ENCODE assay signal across 18 cellular contexts in genomic region chr11:64823568-64824119, GRCh38. TPM values are rescaled to one million over a fixed set of nuclear protein-coding genes. Genes with fewer than 3 reads are reported as not detected.
DNase-seq lines count a peak whose midpoint lies in the region; ATAC-seq and TF ChIP-seq lines count a peak whose summit lies in the region.
"Had no signal": no experiment of that assay in that cellular context is flagged by ENCODE, and none has a peak within 500 bp of the region (broad histone marks: within the 10 kb centered on the region; RNA-seq: fewer than 3 reads in every experiment).

No MANE protein-coding gene starts in this region.

- H3K27ac ChIP-seq in PC-3 (ENCODE audit: low read length) = no peak overlapping the region
- peak overlapping the region; percentile 36 for H3K27ac ChIP-seq in caudate nucleus (ENCODE audit: low read depth, low read length)
- H3K27ac ChIP-seq: BLaER1, GM23248 had no signal

- peaks cover 6% of the 10 kb centered on the region for H3K36me3 Mint-ChIP-seq in activated naive CD4-positive, alpha-beta T cell treated with anti-CD3 and anti-CD28 coated beads, Interleukin-2, amount 50 U/mL, for 24 hours
- H3K36me3 Mint-ChIP-seq in activated naive CD4-positive, alpha-beta T cell treated with anti-CD3 and anti-CD28 coated beads, Interleukin-2, amount 10 ng/mL, durations not matched to agents 7 days and 5 days = no peaks in the 10 kb centered on the region
- H3K36me3 Mint-ChIP-seq in activated CD8-positive, alpha-beta T cell treated with anti-CD3 and anti-CD28 coated beads, Interleukin-2, amount 10 ng/mL, durations not matched to agents 7 days and 5 days (ENCODE audit: low read depth) = no peaks in the 10 kb centered on the region
- H3K36me3 Mint-ChIP-seq: CD14-positive monocyte had no signal

- TSS peak; percentile 25 for BruUV-seq in PC-3 (replicated peaks; lab: Mats Ljungman, UMichigan)

- no peaks in the 10 kb centered on the region for H3K9me3 ChIP-seq in PC-3 (ENCODE audit: low read length)
- H3K9me3 ChIP-seq: BLaER1, HAP-1 had no signal

- no peaks in the 10 kb centered on the region for H3K27me3 Mint-ChIP-seq in activated naive CD4-positive, alpha-beta T cell treated with anti-CD3 and anti-CD28 coated beads, Interleukin-2, amount 50 U/mL, for 24 hours
- H3K27me3 Mint-ChIP-seq in activated naive CD4-positive, alpha-beta T cell treated with anti-CD3 and anti-CD28 coated beads, Interleukin-2, amount 10 ng/mL, durations not matched to agents 7 days and 5 days = peaks cover 17% of the 10 kb centered on the region
- no peaks in the 10 kb centered on the region for H3K27me3 Mint-ChIP-seq in activated CD8-positive, alpha-beta T cell treated with anti-CD3 and anti-CD28 coated beads, Interleukin-2, amount 10 ng/mL, durations not matched to agents 7 days and 5 days (ENCODE audit: low read depth)
- H3K27me3 Mint-ChIP-seq: CD4-positive, alpha-beta memory T cell; IgD-negative memory B cell had no signal

- ATAC-seq in PC-3 (no peak), GM21381 (IDR thresholded peaks at IDR 0.05; ENCODE audit: unreplicated experiment) (no peak)
- ATAC-seq in activated CD8-positive, alpha-beta T cell treated with anti-CD3 and anti-CD28 coated beads, Interleukin-2, amount 10 ng/mL, durations not matched to agents 7 days and 5 days = no peak
- ATAC-seq: HepG2 had no signal

- no peak overlapping the region for H3K9ac ChIP-seq in PC-3 (ENCODE audit: low read length)
- H3K9ac ChIP-seq: BLaER1, GM23248 had no signal

- no peaks in the 10 kb centered on the region for H3K4me1 ChIP-seq in PC-3 (ENCODE audit: insufficient read depth, low read length)
- H3K4me1 ChIP-seq: HAP-1 had no signal

- H3K4me2 ChIP-seq in PC-3 (ENCODE audit: low read length) = no peak overlapping the region
- H3K4me2 ChIP-seq: BLaER1 had no signal

- H3K4me3 Mint-ChIP-seq in activated naive CD4-positive, alpha-beta T cell treated with anti-CD3 and anti-CD28 coated beads, Interleukin-2, amount 50 U/mL, for 24 hours = no peak overlapping the region
- H3K4me3 Mint-ChIP-seq in activated naive CD4-positive, alpha-beta T cell treated with anti-CD3 and anti-CD28 coated beads, Interleukin-2, amount 10 ng/mL, durations not matched to agents 7 days and 5 days = no peak overlapping the region
- no peak overlapping the region for H3K4me3 Mint-ChIP-seq in activated CD8-positive, alpha-beta T cell treated with anti-CD3 and anti-CD28 coated beads, Interleukin-2, amount 10 ng/mL, durations not matched to agents 7 days and 5 days
- H3K4me3 Mint-ChIP-seq: CD14-positive monocyte; CD4-positive, alpha-beta memory T cell; HFFc6 had no signal

- intact Hi-C loops in PC-3 (cut with micrococcal nuclease) = no loop called here

- H3K4me1 Mint-ChIP-seq in activated naive CD4-positive, alpha-beta T cell treated with anti-CD3 and anti-CD28 coated beads, Interleukin-2, amount 50 U/mL, for 24 hours = no peaks in the 10 kb centered on the region
- no peaks in the 10 kb centered on the region for H3K4me1 Mint-ChIP-seq in activated naive CD4-positive, alpha-beta T cell treated with anti-CD3 and anti-CD28 coated beads, Interleukin-2, amount 10 ng/mL, durations not matched to agents 7 days and 5 days
- no peaks in the 10 kb centered on the region for H3K4me1 Mint-ChIP-seq in activated CD8-positive, alpha-beta T cell treated with anti-CD3 and anti-CD28 coated beads, Interleukin-2, amount 10 ng/mL, durations not matched to agents 7 days and 5 days (ENCODE audit: low read depth)
- H3K4me1 Mint-ChIP-seq: CD14-positive monocyte; CD4-positive, alpha-beta memory T cell had no signal

- no peak overlapping the region for H3K4me3 ChIP-seq in PC-3 (ENCODE audit: low read length)
- H3K4me3 ChIP-seq: BLaER1, GM23248, HAP-1 had no signal

- POLR2A ChIA-PET in PC-3 (lab: Charles Lee; ENCODE audit: unreplicated experiment) = no interaction called here
- POLR2A ChIA-PET in activated CD8-positive, alpha-beta T cell treated with anti-CD3 and anti-CD28 coated beads, Interleukin-2, amount 10 ng/mL, durations not matched to agents 7 days and 5 days (lab: Charles Lee) = no interaction called here

- H4K20me1 ChIP-seq in PC-3 (ENCODE audit: low read length) = no peaks in the 10 kb centered on the region
- H4K20me1 ChIP-seq: BLaER1 had no signal

- no peaks in the 10 kb centered on the region for H3K79me2 ChIP-seq in PC-3 (ENCODE audit: low read length)

- no peak overlapping the region for H2AFZ ChIP-seq in PC-3 (ENCODE audit: low read length)
- H2AFZ ChIP-seq: GM23248 had no signal

- CTCF ChIA-PET in activated naive CD4-positive, alpha-beta T cell treated with anti-CD3 and anti-CD28 coated beads, Interleukin-2, amount 10 ng/mL, durations not matched to agents 7 days and 5 days (lab: Charles Lee) = interaction anchor here (0.5 kb wide), 1 partner anchor 491 kb away, joined by 3 read pairs; no protein-coding TSS in a partner anchor
- CTCF ChIA-PET in PC-3 (lab: Charles Lee) = no interaction called here
- CTCF ChIA-PET in activated CD8-positive, alpha-beta T cell treated with anti-CD3 and anti-CD28 coated beads, Interleukin-2, amount 10 ng/mL, durations not matched to agents 7 days and 5 days (lab: Charles Lee) = no interaction called here

- H3K36me3 ChIP-seq in PC-3 (ENCODE audit: low read depth, low read length) = peaks cover 23% of the 10 kb centered on the region
- H3K36me3 ChIP-seq: BLaER1, HAP-1 had no signal

- no peaks in the 10 kb centered on the region for H3K9me2 ChIP-seq in PC-3 (replicated peaks; ENCODE audit: low read length)

- H3K27me3 ChIP-seq in PC-3 (ENCODE audit: low read length) = no peaks in the 10 kb centered on the region
- H3K27me3 ChIP-seq: BLaER1 had no signal

- H3K9me3 Mint-ChIP-seq in activated naive CD4-positive, alpha-beta T cell treated with anti-CD3 and anti-CD28 coated beads, Interleukin-2, amount 50 U/mL, for 24 hours = no peaks in the 10 kb centered on the region
- no peaks in the 10 kb centered on the region for H3K9me3 Mint-ChIP-seq in activated naive CD4-positive, alpha-beta T cell treated with anti-CD3 and anti-CD28 coated beads, Interleukin-2, amount 10 ng/mL, durations not matched to agents 7 days and 5 days
- H3K9me3 Mint-ChIP-seq in activated CD8-positive, alpha-beta T cell treated with anti-CD3 and anti-CD28 coated beads, Interleukin-2, amount 10 ng/mL, durations not matched to agents 7 days and 5 days (ENCODE audit: insufficient read depth) = no peaks in the 10 kb centered on the region
- H3K9me3 Mint-ChIP-seq: CD4-positive, alpha-beta memory T cell; HFFc6; IgD-negative memory B cell had no signal

- DNase-seq in activated naive CD4-positive, alpha-beta T cell treated with anti-CD3 and anti-CD28 coated beads, Interleukin-2, amount 10 ng/mL, durations not matched to agents 7 days and 5 days = no peak
- DNase-seq in PC-3 = no peak
- DNase-seq in caudate nucleus (lab: John Stamatoyannopoulos, UW) = peak in 3 of 61 donors; percentile 16 to 50 (median 19)
- DNase-seq in germinal center (ENCODE audit: low spot score) = no peak
- DNase-seq in activated CD8-positive, alpha-beta T cell treated with anti-CD3 and anti-CD28 coated beads, Interleukin-2, amount 10 ng/mL, durations not matched to agents 7 days and 5 days = no peak
- DNase-seq: 8988T, DMS 273 treated with DMSO at 0.1 percent for 48 hours, DMS53, GM23248, HFFc6 had no signal

- TF ChIP-seq CTCF in PC-3 (conservative IDR thresholded peaks at IDR 0.05; ENCODE audit: low read depth, low read length) = no peak

- H3K27ac Mint-ChIP-seq in activated naive CD4-positive, alpha-beta T cell treated with anti-CD3 and anti-CD28 coated beads, Interleukin-2, amount 50 U/mL, for 24 hours = peak overlapping the region; percentile 30
- H3K27ac Mint-ChIP-seq in activated naive CD4-positive, alpha-beta T cell treated with anti-CD3 and anti-CD28 coated beads, Interleukin-2, amount 10 ng/mL, durations not matched to agents 7 days and 5 days = no peak overlapping the region
- no peak overlapping the region for H3K27ac Mint-ChIP-seq in activated CD8-positive, alpha-beta T cell treated with anti-CD3 and anti-CD28 coated beads, Interleukin-2, amount 10 ng/mL, durations not matched to agents 7 days and 5 days
- H3K27ac Mint-ChIP-seq: CD4-positive, alpha-beta memory T cell; HFFc6; IgD-negative memory B cell had no signal

- no peaks in the 10 kb centered on the region for H3F3A ChIP-seq in PC-3 (ENCODE audit: low read length, unreplicated experiment)

RNA-seq across cellular contexts. Expression of gene MEN1, which starts 13.3 kb away (rescaled TPM):
- total RNA-seq in PC-3 (2014; rRNA removed) = 46.1 and 54.1 TPM in 2 replicates
- total RNA-seq in activated CD8-positive, alpha-beta T cell treated with anti-CD3 and anti-CD28 coated beads, Interleukin-2, amount 10 ng/mL, durations not matched to agents 7 days and 5 days = 10 to 100 TPM; 32.9 to 34.0 TPM

RNA-seq across cellular contexts. Expression of gene MAP4K2, which starts 20.6 kb away (rescaled TPM):
- total RNA-seq in PC-3 (2014; rRNA removed) = 55.6 and 57.0 TPM in 2 replicates
- total RNA-seq in activated CD8-positive, alpha-beta T cell treated with anti-CD3 and anti-CD28 coated beads, Interleukin-2, amount 10 ng/mL, durations not matched to agents 7 days and 5 days = 10 to 100 TPM; 84.2 to 90.2 TPM

RNA-seq across cellular contexts. Expression of gene CDC42BPG, which starts 20.8 kb away (rescaled TPM):
- total RNA-seq in PC-3 (2014; rRNA removed) = 14.5 and 30.5 TPM in 2 replicates
- total RNA-seq in activated CD8-positive, alpha-beta T cell treated with anti-CD3 and anti-CD28 coated beads, Interleukin-2, amount 10 ng/mL, durations not matched to agents 7 days and 5 days = 1 to 10 TPM in 1 of 2 experiments, under 1 TPM in 1; 0.61 to 1.2 TPM
- total RNA-seq: GM23248 had no signal

RNA-seq across cellular contexts. Expression of gene SF1, which starts 45.3 kb away (rescaled TPM):
- total RNA-seq in PC-3 (2014; rRNA removed) = 209 and 217 TPM in 2 replicates
- total RNA-seq in activated CD8-positive, alpha-beta T cell treated with anti-CD3 and anti-CD28 coated beads, Interleukin-2, amount 10 ng/mL, durations not matched to agents 7 days and 5 days = 100 to 1,000 TPM; 421 to 423 TPM

RNA-seq across cellular contexts. Expression of gene EHD1, which starts 54.8 kb away (rescaled TPM):
- 340 and 370 TPM in 2 replicates for total RNA-seq in PC-3 (2014; rRNA removed)
- 100 to 1,000 TPM; 145 to 150 TPM for total RNA-seq in activated CD8-positive, alpha-beta T cell treated with anti-CD3 and anti-CD28 coated beads, Interleukin-2, amount 10 ng/mL, durations not matched to agents 7 days and 5 days
